In genomic region chr6:56739836-56740815, GRCh38 we compare ENCODE assay signal across 1 cellular context.
A peak's percentile ranks its signal among the peaks of the same experiment; 100 is the strongest.
TF ChIP-seq lines count a peak whose summit lies in the region.

No MANE protein-coding gene starts in this region.

TF ChIP-seq in HepG2, 621 proteins besides CTCF, POLR2A, EP300 and RAD21 (continued from another document):
- TF ChIP-seq RERE (CRISPR knock-in tag; IDR thresholded peaks at IDR 0.05; ENCODE audit: low read depth) (0 out of 2 replicates have a peak, but pooled peaks have one; percentile 44), ZBTB20 (CRISPR knock-in tag; IDR thresholded peaks at IDR 0.05; ENCODE audit: borderline replicate concordance, low read depth) (peak; percentile 67; the same call in 1 of the 2 replicates), GATAD1 (CRISPR knock-in tag; IDR thresholded peaks at IDR 0.05) (peak; percentile 50; the same call in 1 of the 2 replicates), TFAP4 (IDR thresholded peaks at IDR 0.05; ENCODE audit: borderline replicate concordance, low read depth) (peak; percentile 37; the same call in 1 of the 2 replicates), SKI (IDR thresholded peaks at IDR 0.05; ENCODE audit: partially characterized antibody) (no peak), ZNF362 (CRISPR knock-in tag; IDR thresholded peaks at IDR 0.05; ENCODE audit: borderline replicate concordance) (peak; percentile 51; the same call in 1 of the 2 replicates), TSC22D2 (CRISPR knock-in tag; IDR thresholded peaks at IDR 0.05; ENCODE audit: borderline replicate concordance) (no peak), GATAD2A (CRISPR knock-in tag; IDR thresholded peaks at IDR 0.05) (peak; percentile 94), TCF7 (IDR thresholded peaks at IDR 0.05; ENCODE audit: low read depth) (peak; percentile 57), ARID2 (CRISPR knock-in tag; IDR thresholded peaks at IDR 0.05; ENCODE audit: borderline replicate concordance) (0 out of 2 replicates have a peak, but pooled peaks have one; percentile 73), LCORL (IDR thresholded peaks at IDR 0.05) (peak; percentile 41; the same call in 1 of the 2 replicates), LCORL (CRISPR knock-in tag; IDR thresholded peaks at IDR 0.05) (peak; percentile 60; the same call in 1 of the 2 replicates), THAP11 (CRISPR knock-in tag; IDR thresholded peaks at IDR 0.05) (peak; percentile 43; the same call in 1 of the 2 replicates), ZNF704 (CRISPR knock-in tag; IDR thresholded peaks at IDR 0.05; ENCODE audit: borderline replicate concordance) (no peak), ZNF24 (IDR thresholded peaks at IDR 0.05) (0 out of 2 replicates have a peak, but pooled peaks have one; percentile 24), IRF1 (CRISPR knock-in tag; IDR thresholded peaks at IDR 0.05; ENCODE audit: low read depth) (no peak)
TF ChIP-seq in HepG2: peak in this region for 140.
